8 cellular contexts compared by ENCODE assay signal in the genomic region with DNA sequence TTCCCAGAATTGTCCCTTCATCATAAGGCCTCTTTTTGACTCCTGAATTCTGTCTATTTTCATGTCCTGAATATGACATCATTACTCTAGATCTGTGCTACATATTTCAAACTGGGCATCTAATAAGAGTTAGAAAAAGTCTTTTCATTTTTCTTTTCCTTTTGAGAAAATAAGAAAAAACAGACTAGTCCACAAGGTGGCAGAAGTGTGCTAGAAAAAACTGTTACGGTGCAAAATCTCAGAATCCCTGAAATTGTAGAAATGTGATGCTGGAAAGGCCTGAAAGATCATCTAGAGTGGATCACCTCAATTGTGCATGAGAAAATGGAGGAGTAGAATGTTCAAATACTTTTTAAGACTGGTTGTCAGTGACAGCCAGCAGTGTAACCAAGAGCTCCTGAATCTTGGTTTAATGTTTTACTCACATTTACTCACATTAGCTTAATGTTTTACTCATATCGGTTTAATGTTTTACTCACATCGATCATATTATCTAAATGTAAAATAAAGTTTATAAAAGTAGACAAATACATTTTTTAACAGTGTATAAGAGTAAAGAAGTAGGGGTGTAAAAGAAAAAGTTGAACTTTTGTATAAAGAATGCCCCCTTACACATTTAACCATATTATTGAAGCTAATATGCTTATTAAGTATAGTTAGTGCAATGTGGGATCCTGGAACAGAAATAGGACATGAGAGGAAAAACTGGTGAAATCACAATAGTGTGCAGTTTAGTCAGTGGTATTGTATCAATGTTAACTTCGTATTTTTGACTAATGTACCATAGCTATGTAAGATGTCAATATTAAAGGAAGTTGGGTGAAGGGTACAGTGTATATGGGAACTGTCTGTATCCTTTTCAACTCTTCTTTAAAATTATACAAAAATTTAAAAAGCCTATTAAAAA. TPM values are rescaled to one million over a fixed set of nuclear protein-coding genes. Genes with fewer than 3 reads are reported as not detected.
DNase-seq lines count a peak whose midpoint lies in the region; ATAC-seq, FAIRE-seq and TF ChIP-seq lines count a peak whose summit lies in the region.

No MANE protein-coding gene starts in this region.

- DNase-seq in A172 (ENCODE audit: low spot score) (peak; percentile 15), RCC 7860 (ENCODE audit: low spot score) (peak; percentile 38), fibroblast of villous mesenchyme (ENCODE audit: low read depth) (peak; percentile 21), superior temporal gyrus (ENCODE audit: extremely low spot score) (peak; percentile 81)

- H3K4me3 ChIP-seq in fibroblast of villous mesenchyme (ENCODE audit: low read depth, low read length): no peak overlapping the region

- TF ChIP-seq CTCF in GM12873 (IDR thresholded peaks at IDR 0.05; ENCODE audit: insufficient read depth, low read depth, low read length, missing control alignments): peak; percentile 55
- peak; percentile 43 for TF ChIP-seq CTCF in fibroblast of villous mesenchyme (IDR thresholded peaks at IDR 0.05; ENCODE audit: insufficient read depth, low read depth, low read length)

- peak; percentile 93 for FAIRE-seq in RCC 7860 (lab: Jason Lieb, UNC)

- no peak for ATAC-seq in GM21423 (IDR thresholded peaks at IDR 0.05; ENCODE audit: unreplicated experiment)
- ATAC-seq in HG02840 (IDR thresholded peaks at IDR 0.05; ENCODE audit: low FRiP score, unreplicated experiment): no peak
- no peak for ATAC-seq in GM21737 (IDR thresholded peaks at IDR 0.05; ENCODE audit: unreplicated experiment)

RNA-seq across cellular contexts. Expression of gene ASB11, which starts 15.2 kb away (rescaled TPM):
- total RNA-seq in A172 (2014; rRNA removed; shearing (Covaris generic)): not detected in 2 replicates
- not detected in 2 replicates for total RNA-seq in fibroblast of villous mesenchyme

RNA-seq across cellular contexts. Expression of gene ASB9, which starts 30.3 kb away (rescaled TPM):
- total RNA-seq in A172 (2014; rRNA removed; shearing (Covaris generic)): 25.4 and 33.8 TPM in 2 replicates
- 0.64 and 2.6 TPM in 2 replicates for total RNA-seq in fibroblast of villous mesenchyme

RNA-seq across cellular contexts. Expression of gene PIGA, which starts 35.1 kb away (rescaled TPM):
- 15.3 and 17.1 TPM in 2 replicates for total RNA-seq in A172 (2014; rRNA removed; shearing (Covaris generic))
- total RNA-seq in fibroblast of villous mesenchyme: 7.1 and 9.9 TPM in 2 replicates

Comparison
In these comparisons a context has a peak if more than half of its experiments do, and no peak if none do; other contexts are left out.
1. DNase-seq: peak in every context shown above with its lines; median percentile 81 in superior temporal gyrus; 38 in RCC 7860; 21 in fibroblast of villous mesenchyme; 15 in A172.